ENCODE assay signal across 1 cellular context in the genomic region with DNA sequence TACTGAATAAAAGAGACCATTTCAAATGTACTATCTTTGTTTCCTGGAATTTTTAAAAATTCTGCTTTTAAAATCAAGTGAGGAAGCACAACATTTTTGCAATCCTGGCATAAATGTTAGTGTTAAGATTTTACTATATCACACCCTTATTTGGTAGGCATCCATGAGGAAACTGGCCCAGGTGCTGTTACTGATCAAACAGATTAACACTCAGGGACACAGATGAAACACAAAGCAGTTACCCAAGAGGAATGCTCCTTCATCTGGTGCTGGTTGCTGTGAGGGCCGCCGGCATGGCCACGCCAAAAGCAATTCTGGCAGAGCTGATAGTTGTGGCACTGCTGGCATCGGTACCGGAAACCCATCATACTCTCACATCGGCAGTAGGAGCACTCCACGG.
TF ChIP-seq lines count a peak whose summit lies in the region.

No MANE protein-coding gene starts in this region.

TF ChIP-seq in HepG2, 621 proteins besides CTCF, POLR2A, EP300 and RAD21:
- TF ChIP-seq ZNF383 (CRISPR knock-in tag; IDR thresholded peaks at IDR 0.05; ENCODE audit: borderline replicate concordance) (no peak), HNRNPUL1 (IDR thresholded peaks at IDR 0.05; ENCODE audit: low read depth, low read length) (no peak), NKX3-1 (CRISPR knock-in tag; IDR thresholded peaks at IDR 0.05) (no peak), SMAD1 (CRISPR knock-in tag; IDR thresholded peaks at IDR 0.05; ENCODE audit: borderline replicate concordance, low read depth) (no peak), ZNF749 (CRISPR knock-in tag; IDR thresholded peaks at IDR 0.05; ENCODE audit: borderline replicate concordance) (no peak), GABPB1 (CRISPR knock-in tag; IDR thresholded peaks at IDR 0.05) (no peak), MBNL3 (CRISPR knock-in tag; conservative IDR thresholded peaks at IDR 0.05) (no peak), ZFP36 (IDR thresholded peaks at IDR 0.05; ENCODE audit: borderline replicate concordance, low read depth, low read length, partially characterized antibody) (no peak), ARHGAP35 (CRISPR knock-in tag; IDR thresholded peaks at IDR 0.05; ENCODE audit: borderline replicate concordance) (no peak)
TF ChIP-seq in HepG2: peak in this region for 0.
